ENCODE assay signal across 8 cellular contexts in genomic region chr5:99033014-99033931, GRCh38.
DNase-seq lines count a peak whose midpoint lies in the region; ATAC-seq and TF ChIP-seq lines count a peak whose summit lies in the region.

No MANE protein-coding gene starts in this region.

- 0 out of 2 replicates have a peak, but pooled peaks cover 3% of the 10 kb centered on the region for H4K20me1 ChIP-seq in DOHH2 (ENCODE audit: control insufficient read depth, insufficient read depth, low read depth, low read length)

- peak overlapping the region; percentile 10; the same call in 1 of the 2 replicates for H3K4me2 ChIP-seq in DOHH2 (ENCODE audit: low read length)

- H3K27ac ChIP-seq in DOHH2 (ENCODE audit: low read depth, low read length): no peak overlapping the region
- H3K27ac ChIP-seq in VCaP: peak overlapping the region; percentile 64
- peak overlapping the region; percentile 34 for H3K27ac ChIP-seq in right cardiac atrium (ENCODE audit: low read length)
- H3K27ac ChIP-seq in thymus (ENCODE audit: low read depth): peak overlapping the region; percentile 78

- H3F3A ChIP-seq in DOHH2 (ENCODE audit: control insufficient read depth, insufficient read depth): peaks cover 4% of the 10 kb centered on the region

- DNase-seq in right cardiac atrium (no peak), activated gamma-delta T cell treated with Interleukin-2 at 50 U/mL for 16 hours (no peak), SHP77 (lab: John Stamatoyannopoulos, UW) (no peak), NCI-H524 (lab: John Stamatoyannopoulos, UW) (no peak)

- H3K36me3 ChIP-seq in DOHH2 (ENCODE audit: control insufficient read depth, low read length) (no peaks in the 10 kb centered on the region), thymus (ENCODE audit: control insufficient read depth, insufficient read depth) (no peaks in the 10 kb centered on the region)

- ATAC-seq in HG02870 (IDR thresholded peaks at IDR 0.05; ENCODE audit: unreplicated experiment) (peak; percentile 3), right cardiac atrium (peak; percentile 11 to 39)

- H3K9me2 ChIP-seq in DOHH2 (replicated peaks; ENCODE audit: control insufficient read depth, low read length): no peaks in the 10 kb centered on the region

- no peaks in the 10 kb centered on the region for H3K79me2 ChIP-seq in DOHH2 (ENCODE audit: control insufficient read depth, low read length)

- H3K27me3 ChIP-seq in DOHH2 (ENCODE audit: control insufficient read depth, low read length): peaks cover 64% of the 10 kb centered on the region
- no peaks in the 10 kb centered on the region for H3K27me3 ChIP-seq in right cardiac atrium (ENCODE audit: control insufficient read depth, insufficient read depth)
- no peaks in the 10 kb centered on the region for H3K27me3 ChIP-seq in thymus (ENCODE audit: control insufficient read depth, insufficient read depth)

- H3K4me1 ChIP-seq in DOHH2 (ENCODE audit: control insufficient read depth, low read length) (peaks cover 11% of the 10 kb centered on the region), right cardiac atrium (ENCODE audit: control insufficient read depth, insufficient read depth, low read length) (no peaks in the 10 kb centered on the region), thymus (ENCODE audit: control insufficient read depth, insufficient read depth, low read length) (peaks cover 25% of the 10 kb centered on the region)

- intact Hi-C loops in right cardiac atrium (cut with DNase I): loop anchor here in 3 of 4 donors (2.0 to 5.0 kb wide), 3 partner anchors 124 to 131 kb away; no protein-coding TSS in a partner anchor

- H3K9me3 ChIP-seq in DOHH2 (ENCODE audit: control insufficient read depth, insufficient read depth, low read length): no peaks in the 10 kb centered on the region
- H3K9me3 ChIP-seq in right cardiac atrium (ENCODE audit: control insufficient read depth, low read length): no peaks in the 10 kb centered on the region
- no peaks in the 10 kb centered on the region for H3K9me3 ChIP-seq in thymus (ENCODE audit: control insufficient read depth)

- H3K4me3 ChIP-seq in DOHH2 (ENCODE audit: low read length) (no peak overlapping the region; the same call in 1 of the 2 replicates), right cardiac atrium (ENCODE audit: low read length) (peak overlapping the region; percentile 73), thymus (ENCODE audit: low read length) (peak overlapping the region; percentile 53)

- WGBS in right cardiac atrium: 44% methylated on average over 6 of the region's 6 CpGs
- 11% methylated on average over 6 of the region's 6 CpGs for WGBS in thymus

- TF ChIP-seq CTCF in DOHH2 (IDR thresholded peaks at IDR 0.05; ENCODE audit: low read depth, low read length, poor library complexity, severe bottlenecking): no peak
- TF ChIP-seq CTCF in VCaP (conservative IDR thresholded peaks at IDR 0.05): no peak
